1 cellular context compared by ENCODE assay signal in genomic region chr1:116664366-116664983, GRCh38.
TF ChIP-seq lines count a peak whose summit lies in the region.

No MANE protein-coding gene starts in this region.

TF ChIP-seq in neural cell, 6 proteins besides CTCF, POLR2A, EP300 and RAD21 (continued from another document):
- no peak for TF ChIP-seq REST (IDR thresholded peaks at IDR 0.05; ENCODE audit: borderline replicate concordance)
- TF ChIP-seq TAF1 (IDR thresholded peaks at IDR 0.05; ENCODE audit: low read depth), result no peak
- TF ChIP-seq EZH2 (IDR thresholded peaks at IDR 0.05; ENCODE audit: borderline replicate concordance, insufficient read depth, low read length, poor library complexity, severe bottlenecking), result no peak
- TF ChIP-seq SMC3 (conservative IDR thresholded peaks at IDR 0.05; ENCODE audit: poor library complexity), result no peak
